In the genomic region with DNA sequence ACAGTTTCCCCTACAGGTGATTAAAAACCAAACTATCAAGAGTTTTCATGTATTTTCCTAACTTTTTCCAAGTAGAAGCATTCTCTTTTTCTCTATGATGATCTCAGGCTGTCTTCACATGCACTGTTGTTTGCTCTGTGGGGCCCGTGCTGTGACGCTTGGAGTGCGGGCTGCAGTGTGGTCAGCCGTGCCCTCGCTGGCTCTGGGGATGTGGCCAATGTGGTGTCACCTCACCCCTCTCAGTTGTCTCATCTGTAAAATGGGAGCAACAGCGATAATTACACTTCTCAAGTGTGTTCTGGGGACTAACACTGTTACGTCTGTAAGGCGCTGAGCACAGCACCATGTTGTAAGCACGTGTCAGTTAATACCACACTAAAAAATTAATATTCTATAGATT, we compare ENCODE assay signal across 1 cellular context.
TF ChIP-seq lines count a peak whose summit lies in the region.

No MANE protein-coding gene starts in this region.

TF ChIP-seq in IMR-90, 13 proteins besides CTCF, POLR2A, EP300 and RAD21 (continued from another document):
- TF ChIP-seq, protein P1, sequence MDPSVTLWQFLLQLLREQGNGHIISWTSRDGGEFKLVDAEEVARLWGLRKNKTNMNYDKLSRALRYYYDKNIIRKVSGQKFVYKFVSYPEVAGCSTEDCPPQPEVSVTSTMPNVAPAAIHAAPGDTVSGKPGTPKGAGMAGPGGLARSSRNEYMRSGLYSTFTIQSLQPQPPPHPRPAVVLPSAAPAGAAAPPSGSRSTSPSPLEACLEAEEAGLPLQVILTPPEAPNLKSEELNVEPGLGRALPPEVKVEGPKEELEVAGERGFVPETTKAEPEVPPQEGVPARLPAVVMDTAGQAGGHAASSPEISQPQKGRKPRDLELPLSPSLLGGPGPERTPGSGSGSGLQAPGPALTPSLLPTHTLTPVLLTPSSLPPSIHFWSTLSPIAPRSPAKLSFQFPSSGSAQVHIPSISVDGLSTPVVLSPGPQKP (IDR thresholded peaks at IDR 0.05; ENCODE audit: borderline replicate concordance, low read depth, low read length): no peak
- TF ChIP-seq SMC3 (IDR thresholded peaks at IDR 0.05; ENCODE audit: low read depth, low read length) (no peak), RFX5 (IDR thresholded peaks at IDR 0.05; ENCODE audit: low read depth, low read length) (no peak), CEBPB (IDR thresholded peaks at IDR 0.05; ENCODE audit: low read depth, low read length) (no peak)
